8 cellular contexts compared by ENCODE assay signal in genomic region chr7:132318338-132319318, GRCh38.
DNase-seq lines count a peak whose midpoint lies in the region; ATAC-seq and TF ChIP-seq lines count a peak whose summit lies in the region.

No MANE protein-coding gene starts in this region.

- ATAC-seq in GM21528 (IDR thresholded peaks at IDR 0.05; ENCODE audit: low FRiP score, unreplicated experiment) = peak; percentile 84
- peak; percentile 73 to 74 for ATAC-seq in naive B cell (ENCODE audit: low read depth in 2 of 2)
- peak; percentile 85 for ATAC-seq in stimulated activated effector memory CD8-positive, alpha-beta T cell treated with anti-CD3 and anti-CD28 coated beads, Interleukin-12 subunit alpha, Interleukin-12 subunit beta, amount 100 ng/mL, for 72 hours

- POLR2A ChIA-PET in PC-9 (lab: Charles Lee; ENCODE audit: unreplicated experiment) = no interaction called here

- H3K79me2 ChIP-seq in PC-9 (ENCODE audit: low read depth) = no peaks in the 10 kb centered on the region

- peaks cover 0 to 13% of the 10 kb centered on the region in 2 donors for H3K36me3 Mint-ChIP-seq in naive B cell
- no peaks in the 10 kb centered on the region for H3K36me3 Mint-ChIP-seq in stimulated activated effector memory CD8-positive, alpha-beta T cell treated with anti-CD3 and anti-CD28 coated beads, Interleukin-12 subunit alpha, Interleukin-12 subunit beta, amount 100 ng/mL, for 72 hours

- no peak for TF ChIP-seq POLR2A in esophagus muscularis mucosa (IDR thresholded peaks at IDR 0.05; ENCODE audit: low read depth)

- H3K4me3 ChIP-seq in PC-9 (no peak overlapping the region), esophagus muscularis mucosa (peak overlapping the region in 2 of 4 donors; percentile 15 to 27)

- peaks cover 10 to 15% (median 12%) of the 10 kb centered on the region in 3 donors for H3K4me1 Mint-ChIP-seq in naive B cell
- H3K4me1 Mint-ChIP-seq in stimulated activated effector memory CD8-positive, alpha-beta T cell treated with anti-CD3 and anti-CD28 coated beads, Interleukin-12 subunit alpha, Interleukin-12 subunit beta, amount 100 ng/mL, for 72 hours = peaks cover 13% of the 10 kb centered on the region

- H3F3A ChIP-seq in PC-9 (ENCODE audit: insufficient read depth, low read depth) = no peaks in the 10 kb centered on the region

- intact Hi-C loops in PC-9 (cut with micrococcal nuclease; ENCODE audit: unreplicated experiment) (loop anchor here (1.0 to 5.0 kb wide), 5 partner anchors 374 to 1824 kb away; no protein-coding TSS in a partner anchor), esophagus muscularis mucosa (cut with DNase I) (loop anchor here (5.0 kb wide), 1 partner anchor 184 kb away; no protein-coding TSS in a partner anchor)

- H3K9me3 ChIP-seq in PC-9 (ENCODE audit: insufficient read depth, low read depth) = no peaks in the 10 kb centered on the region
- H3K9me3 ChIP-seq in esophagus muscularis mucosa = no peaks in the 10 kb centered on the region

- H3K36me3 ChIP-seq in PC-9 (ENCODE audit: low read depth) (no peaks in the 10 kb centered on the region), esophagus muscularis mucosa (no peaks in the 10 kb centered on the region)

- no peak overlapping the region for H2AFZ ChIP-seq in PC-9

- TF ChIP-seq CTCF in PC-9 (conservative IDR thresholded peaks at IDR 0.05) (peak; percentile 92), esophagus muscularis mucosa (IDR thresholded peaks at IDR 0.05) (peak; percentile 87 to 94 (median 88))

- H3K27ac ChIP-seq in PC-9 (no peak overlapping the region), esophagus muscularis mucosa (replicated peaks in 1 of 4) (no peak overlapping the region)

- peaks cover 67% of the 10 kb centered on the region for H3K27me3 ChIP-seq in PC-9 (ENCODE audit: insufficient read depth, low read depth)
- H3K27me3 ChIP-seq in esophagus muscularis mucosa = peaks cover 0 to 21% (median 0%) of the 10 kb centered on the region in 4 donors

- H3K4me1 ChIP-seq in PC-9 (replicated peaks; ENCODE audit: insufficient read depth) (no peaks in the 10 kb centered on the region), esophagus muscularis mucosa (peaks cover 10 to 19% (median 12%) of the 10 kb centered on the region in 4 donors)

- peak overlapping the region in 1 of 6 donors; percentile 13 for H3K27ac Mint-ChIP-seq in naive B cell
- no peak overlapping the region for H3K27ac Mint-ChIP-seq in stimulated activated effector memory CD8-positive, alpha-beta T cell treated with anti-CD3 and anti-CD28 coated beads, Interleukin-12 subunit alpha, Interleukin-12 subunit beta, amount 100 ng/mL, for 72 hours

- TF ChIP-seq EP300 in esophagus muscularis mucosa (IDR thresholded peaks at IDR 0.05) = no peak

- no peaks in the 10 kb centered on the region for H4K20me1 ChIP-seq in PC-9 (ENCODE audit: insufficient read depth)

- peak overlapping the region in 2 of 8 donors; percentile 2 to 7 for H3K4me3 Mint-ChIP-seq in naive B cell
- H3K4me3 Mint-ChIP-seq in stimulated activated effector memory CD8-positive, alpha-beta T cell treated with anti-CD3 and anti-CD28 coated beads, Interleukin-12 subunit alpha, Interleukin-12 subunit beta, amount 100 ng/mL, for 72 hours = no peak overlapping the region

- H3K4me2 ChIP-seq in PC-9 = no peak overlapping the region

- peak; percentile 93 for DNase-seq in DMS 273 (lab: John Stamatoyannopoulos, UW; ENCODE audit: unreplicated experiment)
- peak; percentile 8 for DNase-seq in KG1 (lab: John Stamatoyannopoulos, UW)
- DNase-seq in PC-9 = peak; percentile 61 to 72
- DNase-seq in activated T-cell treated with anti-CD3 and anti-CD28 coated beads for 48 hours (ENCODE audit: low read depth) = peak; percentile 76
- DNase-seq in esophagus muscularis mucosa (ENCODE audit: extremely low spot score) = no peak
- peak; percentile 49 for DNase-seq in naive B cell
- peak; percentile 67 to 83 for DNase-seq in stimulated activated effector memory CD8-positive, alpha-beta T cell treated with anti-CD3 and anti-CD28 coated beads, Interleukin-12 subunit alpha, Interleukin-12 subunit beta, amount 100 ng/mL, for 72 hours (ENCODE audit: low spot score in 2 of 2)

- 21% methylated on average over 13 of the region's 21 CpGs for WGBS in esophagus muscularis mucosa

- H3K27me3 Mint-ChIP-seq in naive B cell = peaks cover 36 to 44% (median 43%) of the 10 kb centered on the region in 3 donors

- peaks cover 2 to 9% (median 6%) of the 10 kb centered on the region in 7 donors for H3K9me3 Mint-ChIP-seq in naive B cell
- peaks cover 4% of the 10 kb centered on the region for H3K9me3 Mint-ChIP-seq in stimulated activated effector memory CD8-positive, alpha-beta T cell treated with anti-CD3 and anti-CD28 coated beads, Interleukin-12 subunit alpha, Interleukin-12 subunit beta, amount 100 ng/mL, for 72 hours

- BruUV-seq in PC-9 (replicated peaks; lab: Mats Ljungman, UMichigan) = no TSS peak

- CTCF ChIA-PET in PC-9 (lab: Charles Lee) = interaction anchor here (0.7 kb wide), 1 partner anchor 1115 kb away, joined by 4 read pairs; no protein-coding TSS in a partner anchor

- no peaks in the 10 kb centered on the region for H3K9me2 ChIP-seq in PC-9 (ENCODE audit: insufficient read depth)
